1 cellular context compared by ENCODE assay signal in genomic region chr2:105873721-105874120, GRCh38.
TF ChIP-seq lines count a peak whose summit lies in the region.

No MANE protein-coding gene starts in this region.

TF ChIP-seq in K562, 482 proteins besides CTCF, POLR2A, EP300 and RAD21 (continued from another document and continues in another):
- TF ChIP-seq, protein P1, sequence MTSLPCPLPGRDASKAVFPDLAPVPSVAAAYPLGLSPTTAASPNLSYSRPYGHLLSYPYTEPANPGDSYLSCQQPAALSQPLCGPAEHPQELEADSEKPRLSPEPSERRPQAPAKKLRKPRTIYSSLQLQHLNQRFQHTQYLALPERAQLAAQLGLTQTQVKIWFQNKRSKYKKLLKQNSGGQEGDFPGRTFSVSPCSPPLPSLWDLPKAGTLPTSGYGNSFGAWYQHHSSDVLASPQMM (CRISPR knock-in tag; IDR thresholded peaks at IDR 0.05) = no peak
- TF ChIP-seq, protein P2, sequence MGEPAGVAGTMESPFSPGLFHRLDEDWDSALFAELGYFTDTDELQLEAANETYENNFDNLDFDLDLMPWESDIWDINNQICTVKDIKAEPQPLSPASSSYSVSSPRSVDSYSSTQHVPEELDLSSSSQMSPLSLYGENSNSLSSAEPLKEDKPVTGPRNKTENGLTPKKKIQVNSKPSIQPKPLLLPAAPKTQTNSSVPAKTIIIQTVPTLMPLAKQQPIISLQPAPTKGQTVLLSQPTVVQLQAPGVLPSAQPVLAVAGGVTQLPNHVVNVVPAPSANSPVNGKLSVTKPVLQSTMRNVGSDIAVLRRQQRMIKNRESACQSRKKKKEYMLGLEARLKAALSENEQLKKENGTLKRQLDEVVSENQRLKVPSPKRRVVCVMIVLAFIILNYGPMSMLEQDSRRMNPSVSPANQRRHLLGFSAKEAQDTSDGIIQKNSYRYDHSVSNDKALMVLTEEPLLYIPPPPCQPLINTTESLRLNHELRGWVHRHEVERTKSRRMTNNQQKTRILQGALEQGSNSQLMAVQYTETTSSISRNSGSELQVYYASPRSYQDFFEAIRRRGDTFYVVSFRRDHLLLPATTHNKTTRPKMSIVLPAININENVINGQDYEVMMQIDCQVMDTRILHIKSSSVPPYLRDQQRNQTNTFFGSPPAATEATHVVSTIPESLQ (CRISPR knock-in tag; IDR thresholded peaks at IDR 0.05) = no peak
- TF ChIP-seq, protein P3, sequence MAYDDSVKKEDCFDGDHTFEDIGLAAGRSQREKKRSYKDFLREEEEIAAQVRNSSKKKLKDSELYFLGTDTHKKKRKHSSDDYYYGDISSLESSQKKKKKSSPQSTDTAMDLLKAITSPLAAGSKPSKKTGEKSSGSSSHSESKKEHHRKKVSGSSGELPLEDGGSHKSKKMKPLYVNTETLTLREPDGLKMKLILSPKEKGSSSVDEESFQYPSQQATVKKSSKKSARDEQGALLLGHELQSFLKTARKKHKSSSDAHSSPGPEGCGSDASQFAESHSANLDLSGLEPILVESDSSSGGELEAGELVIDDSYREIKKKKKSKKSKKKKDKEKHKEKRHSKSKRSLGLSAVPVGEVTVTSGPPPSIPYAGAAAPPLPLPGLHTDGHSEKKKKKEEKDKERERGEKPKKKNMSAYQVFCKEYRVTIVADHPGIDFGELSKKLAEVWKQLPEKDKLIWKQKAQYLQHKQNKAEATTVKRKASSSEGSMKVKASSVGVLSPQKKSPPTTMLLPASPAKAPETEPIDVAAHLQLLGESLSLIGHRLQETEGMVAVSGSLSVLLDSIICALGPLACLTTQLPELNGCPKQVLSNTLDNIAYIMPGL (CRISPR knock-in tag; IDR thresholded peaks at IDR 0.05) = no peak
- 0 out of 2 replicates have a peak, but pooled peaks have one; percentile 31 for TF ChIP-seq JUNB (CRISPR knock-in tag; conservative IDR thresholded peaks at IDR 0.05)
- no peak for TF ChIP-seq SFPQ (IDR thresholded peaks at IDR 0.05; ENCODE audit: low read depth, low read length)
- TF ChIP-seq ZNF778 (CRISPR knock-in tag; IDR thresholded peaks at IDR 0.05) = no peak
- TF ChIP-seq SNIP1 (IDR thresholded peaks at IDR 0.05; ENCODE audit: low read depth) = no peak
- TF ChIP-seq, protein P4, sequence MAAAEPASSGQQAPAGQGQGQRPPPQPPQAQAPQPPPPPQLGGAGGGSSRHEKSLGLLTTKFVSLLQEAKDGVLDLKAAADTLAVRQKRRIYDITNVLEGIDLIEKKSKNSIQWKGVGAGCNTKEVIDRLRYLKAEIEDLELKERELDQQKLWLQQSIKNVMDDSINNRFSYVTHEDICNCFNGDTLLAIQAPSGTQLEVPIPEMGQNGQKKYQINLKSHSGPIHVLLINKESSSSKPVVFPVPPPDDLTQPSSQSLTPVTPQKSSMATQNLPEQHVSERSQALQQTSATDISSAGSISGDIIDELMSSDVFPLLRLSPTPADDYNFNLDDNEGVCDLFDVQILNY (CRISPR knock-in tag; IDR thresholded peaks at IDR 0.05) = no peak
- TF ChIP-seq PHF8 (IDR thresholded peaks at IDR 0.05; ENCODE audit: borderline replicate concordance, low read length) = no peak
- TF ChIP-seq TEAD2 (tag; IDR thresholded peaks at IDR 0.05) = no peak
- TF ChIP-seq ARID1B (IDR thresholded peaks at IDR 0.05) = peak; percentile 66
- TF ChIP-seq TAF9B (IDR thresholded peaks at IDR 0.05; ENCODE audit: partially characterized antibody) = no peak
- no peak for TF ChIP-seq BRF2 (IDR thresholded peaks at IDR 0.05; ENCODE audit: borderline replicate concordance, insufficient read depth, insufficient read length)
- no peak for TF ChIP-seq SRSF3 (IDR thresholded peaks at IDR 0.05; ENCODE audit: insufficient read depth, low read length)
- TF ChIP-seq, protein P5, sequence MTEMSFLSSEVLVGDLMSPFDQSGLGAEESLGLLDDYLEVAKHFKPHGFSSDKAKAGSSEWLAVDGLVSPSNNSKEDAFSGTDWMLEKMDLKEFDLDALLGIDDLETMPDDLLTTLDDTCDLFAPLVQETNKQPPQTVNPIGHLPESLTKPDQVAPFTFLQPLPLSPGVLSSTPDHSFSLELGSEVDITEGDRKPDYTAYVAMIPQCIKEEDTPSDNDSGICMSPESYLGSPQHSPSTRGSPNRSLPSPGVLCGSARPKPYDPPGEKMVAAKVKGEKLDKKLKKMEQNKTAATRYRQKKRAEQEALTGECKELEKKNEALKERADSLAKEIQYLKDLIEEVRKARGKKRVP (CRISPR knock-in tag; IDR thresholded peaks at IDR 0.05) = no peak
- TF ChIP-seq DPF2 (IDR thresholded peaks at IDR 0.05) = peak; percentile 74; the same call in 1 of the 2 replicates
- TF ChIP-seq SPI1 (IDR thresholded peaks at IDR 0.05; ENCODE audit: borderline replicate concordance, low read depth, low read length) = no peak
- TF ChIP-seq SNAPC5 (CRISPR knock-in tag; IDR thresholded peaks at IDR 0.05) = no peak
- TF ChIP-seq ZC3H4 (CRISPR knock-in tag; IDR thresholded peaks at IDR 0.05; ENCODE audit: borderline replicate concordance) = no peak
- TF ChIP-seq SIN3B (IDR thresholded peaks at IDR 0.05; ENCODE audit: low read depth) = no peak
- peak; percentile 96 for TF ChIP-seq JUND (IDR thresholded peaks at IDR 0.05; ENCODE audit: borderline replicate concordance, low read depth, low read length)
- TF ChIP-seq JUND (tag; IDR thresholded peaks at IDR 0.05; ENCODE audit: borderline replicate concordance, low read depth, low read length) = peak; percentile 91; the same call in 2 of the 3 replicates
- peak; percentile 47; the same call in 1 of the 2 replicates for TF ChIP-seq SOX6 (IDR thresholded peaks at IDR 0.05)
- TF ChIP-seq CTBP1 (IDR thresholded peaks at IDR 0.05; ENCODE audit: borderline replicate concordance) = peak; percentile 34; the same call in 1 of the 2 replicates
- no peak for TF ChIP-seq BRD9 (IDR thresholded peaks at IDR 0.05; ENCODE audit: low read depth, partially characterized antibody)
- TF ChIP-seq EP400 (IDR thresholded peaks at IDR 0.05) = no peak
- no peak for TF ChIP-seq CEBPG (CRISPR knock-in tag; IDR thresholded peaks at IDR 0.05)
- no peak for TF ChIP-seq CEBPG (tag; conservative IDR thresholded peaks at IDR 0.05 in 1 of 2, IDR thresholded peaks at IDR 0.05 in 1 of 2)
- no peak for TF ChIP-seq ELK1 (CRISPR knock-in tag; IDR thresholded peaks at IDR 0.05)
- no peak for TF ChIP-seq YBX1 (IDR thresholded peaks at IDR 0.05)
- TF ChIP-seq, protein P6, sequence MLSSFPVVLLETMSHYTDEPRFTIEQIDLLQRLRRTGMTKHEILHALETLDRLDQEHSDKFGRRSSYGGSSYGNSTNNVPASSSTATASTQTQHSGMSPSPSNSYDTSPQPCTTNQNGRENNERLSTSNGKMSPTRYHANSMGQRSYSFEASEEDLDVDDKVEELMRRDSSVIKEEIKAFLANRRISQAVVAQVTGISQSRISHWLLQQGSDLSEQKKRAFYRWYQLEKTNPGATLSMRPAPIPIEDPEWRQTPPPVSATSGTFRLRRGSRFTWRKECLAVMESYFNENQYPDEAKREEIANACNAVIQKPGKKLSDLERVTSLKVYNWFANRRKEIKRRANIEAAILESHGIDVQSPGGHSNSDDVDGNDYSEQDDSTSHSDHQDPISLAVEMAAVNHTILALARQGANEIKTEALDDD (IDR thresholded peaks at IDR 0.05) = no peak; the same call in 1 of the 2 replicates
- TF ChIP-seq, protein P7, sequence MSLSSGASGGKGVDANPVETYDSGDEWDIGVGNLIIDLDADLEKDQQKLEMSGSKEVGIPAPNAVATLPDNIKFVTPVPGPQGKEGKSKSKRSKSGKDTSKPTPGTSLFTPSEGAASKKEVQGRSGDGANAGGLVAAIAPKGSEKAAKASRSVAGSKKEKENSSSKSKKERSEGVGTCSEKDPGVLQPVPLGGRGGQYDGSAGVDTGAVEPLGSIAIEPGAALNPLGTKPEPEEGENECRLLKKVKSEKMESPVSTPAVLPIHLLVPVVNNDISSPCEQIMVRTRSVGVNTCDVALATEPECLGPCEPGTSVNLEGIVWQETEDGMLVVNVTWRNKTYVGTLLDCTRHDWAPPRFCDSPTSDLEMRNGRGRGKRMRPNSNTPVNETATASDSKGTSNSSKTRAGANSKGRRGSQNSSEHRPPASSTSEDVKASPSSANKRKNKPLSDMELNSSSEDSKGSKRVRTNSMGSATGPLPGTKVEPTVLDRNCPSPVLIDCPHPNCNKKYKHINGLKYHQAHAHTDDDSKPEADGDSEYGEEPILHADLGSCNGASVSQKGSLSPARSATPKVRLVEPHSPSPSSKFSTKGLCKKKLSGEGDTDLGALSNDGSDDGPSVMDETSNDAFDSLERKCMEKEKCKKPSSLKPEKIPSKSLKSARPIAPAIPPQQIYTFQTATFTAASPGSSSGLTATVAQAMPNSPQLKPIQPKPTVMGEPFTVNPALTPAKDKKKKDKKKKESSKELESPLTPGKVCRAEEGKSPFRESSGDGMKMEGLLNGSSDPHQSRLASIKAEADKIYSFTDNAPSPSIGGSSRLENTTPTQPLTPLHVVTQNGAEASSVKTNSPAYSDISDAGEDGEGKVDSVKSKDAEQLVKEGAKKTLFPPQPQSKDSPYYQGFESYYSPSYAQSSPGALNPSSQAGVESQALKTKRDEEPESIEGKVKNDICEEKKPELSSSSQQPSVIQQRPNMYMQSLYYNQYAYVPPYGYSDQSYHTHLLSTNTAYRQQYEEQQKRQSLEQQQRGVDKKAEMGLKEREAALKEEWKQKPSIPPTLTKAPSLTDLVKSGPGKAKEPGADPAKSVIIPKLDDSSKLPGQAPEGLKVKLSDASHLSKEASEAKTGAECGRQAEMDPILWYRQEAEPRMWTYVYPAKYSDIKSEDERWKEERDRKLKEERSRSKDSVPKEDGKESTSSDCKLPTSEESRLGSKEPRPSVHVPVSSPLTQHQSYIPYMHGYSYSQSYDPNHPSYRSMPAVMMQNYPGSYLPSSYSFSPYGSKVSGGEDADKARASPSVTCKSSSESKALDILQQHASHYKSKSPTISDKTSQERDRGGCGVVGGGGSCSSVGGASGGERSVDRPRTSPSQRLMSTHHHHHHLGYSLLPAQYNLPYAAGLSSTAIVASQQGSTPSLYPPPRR (CRISPR knock-in tag; IDR thresholded peaks at IDR 0.05; ENCODE audit: borderline replicate concordance) = no peak
- TF ChIP-seq ZNF277 (CRISPR knock-in tag; IDR thresholded peaks at IDR 0.05; ENCODE audit: borderline replicate concordance) = no peak
